ENCODE assay signal across 22 cellular contexts in the genomic region with DNA sequence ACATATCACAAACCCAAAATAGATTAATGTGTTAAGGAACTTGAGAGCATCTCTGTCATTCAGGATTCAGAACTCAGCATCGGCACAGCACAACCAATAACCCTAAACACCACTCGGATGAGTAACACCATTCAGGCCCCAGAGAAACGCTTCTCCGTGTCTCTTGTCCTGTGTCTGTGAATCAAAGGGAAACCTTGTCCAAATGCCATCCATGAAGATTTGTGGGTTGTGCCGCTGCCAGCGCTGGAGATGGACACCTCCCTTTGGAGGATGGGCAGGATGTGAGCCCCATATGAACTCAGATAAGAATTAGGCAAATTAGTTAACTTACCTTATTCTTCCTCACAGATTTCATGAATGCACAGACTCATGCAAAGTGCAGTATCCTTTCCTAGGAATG. TPM values are rescaled to one million over a fixed set of nuclear protein-coding genes. Genes with fewer than 3 reads are reported as not detected.
DNase-seq lines count a peak whose midpoint lies in the region; ATAC-seq and TF ChIP-seq lines count a peak whose summit lies in the region.
"Had no signal": no experiment of that assay in that cellular context is flagged by ENCODE, and none has a peak within 500 bp of the region (broad histone marks: within the 10 kb centered on the region; RNA-seq: fewer than 3 reads in every experiment).

No MANE protein-coding gene starts in this region.

- dilution Hi-C loops in mammary epithelial cell (cut with HindIII; ENCODE audit: low sequenced_read_pairs), result no loop called here

- no peak overlapping the region for H2AFZ ChIP-seq in mammary epithelial cell (ENCODE audit: low read depth, low read length)
- H2AFZ ChIP-seq: GM23338 had no signal

- no peak overlapping the region for H3K27ac Mint-ChIP-seq in MCF 10A (ENCODE audit: low read depth, unreplicated experiment)
- H3K27ac Mint-ChIP-seq in chondrocyte (ENCODE audit: unreplicated experiment), result peak overlapping the region; percentile 54
- H3K27ac Mint-ChIP-seq in osteocyte (ENCODE audit: unreplicated experiment), result peak overlapping the region; percentile 50
- no peak overlapping the region for H3K27ac Mint-ChIP-seq in natural killer cell treated with Interleukin-12 subunit alpha and Interleukin-12 subunit beta and Interleukin-15 and Interleukin-18, amount 100 ng/mL, for 72 hours
- H3K27ac Mint-ChIP-seq: GM23338 had no signal

- H3K9me3 ChIP-seq in mammary epithelial cell (replicated peaks; ENCODE audit: insufficient read depth, low read length), result no peaks in the 10 kb centered on the region
- H3K9me3 ChIP-seq in BE2C, result no peaks in the 10 kb centered on the region
- H3K9me3 ChIP-seq in esophagus squamous epithelium, result no peaks in the 10 kb centered on the region
- H3K9me3 ChIP-seq: HAP-1, Peyer's patch had no signal

- H3K27ac ChIP-seq in mammary epithelial cell (ENCODE audit: insufficient read depth, low read depth, low read length) (no peak overlapping the region), esophagus squamous epithelium (no peak overlapping the region)
- H3K27ac ChIP-seq: C4-2B, Peyer's patch had no signal

- H3K4me1 ChIP-seq in mammary epithelial cell (ENCODE audit: insufficient read depth, low read length) (peaks cover 49% of the 10 kb centered on the region), BE2C (peaks cover 8% of the 10 kb centered on the region; the same call in 1 of the 2 replicates), esophagus squamous epithelium (peaks cover 0 to 27% (median 9%) of the 10 kb centered on the region in 3 donors)
- H3K4me1 ChIP-seq: HAP-1, Peyer's patch had no signal

- in situ Hi-C loops in mammary epithelial cell (cut with MboI; ENCODE audit: low sequenced_read_pairs in 2 of 2), result no loop called here

- H3K9me3 Mint-ChIP-seq in MCF 10A (ENCODE audit: unreplicated experiment) (no peaks in the 10 kb centered on the region), chondrocyte (ENCODE audit: low read depth) (peaks cover 4% of the 10 kb centered on the region), osteocyte (ENCODE audit: unreplicated experiment) (peaks cover 5% of the 10 kb centered on the region)
- no peaks in the 10 kb centered on the region for H3K9me3 Mint-ChIP-seq in natural killer cell treated with Interleukin-12 subunit alpha and Interleukin-12 subunit beta and Interleukin-15 and Interleukin-18, amount 100 ng/mL, for 72 hours
- H3K9me3 Mint-ChIP-seq: CD8-positive, alpha-beta memory T cell; GM23338 had no signal

- intact Hi-C loops in mammary epithelial cell (cut with micrococcal nuclease) (no loop called here), MCF 10A (cut with micrococcal nuclease) (no loop called here), esophagus squamous epithelium (cut with DNase I) (no loop called here)

- TF ChIP-seq CTCF in mammary epithelial cell (conservative IDR thresholded peaks at IDR 0.05 in 1 of 2, IDR thresholded peaks at IDR 0.05 in 1 of 2; ENCODE audit: extremely low read depth in 1 of 2, insufficient read depth in 1 of 2, low read depth in 1 of 2, low read length in 2 of 2) (no peak), MCF 10A (IDR thresholded peaks at IDR 0.05; ENCODE audit: unreplicated experiment) (no peak), chondrocyte (IDR thresholded peaks at IDR 0.05) (no peak), osteocyte (IDR thresholded peaks at IDR 0.05) (no peak), BE2C (IDR thresholded peaks at IDR 0.05; ENCODE audit: low read depth, low read length) (no peak), esophagus squamous epithelium (IDR thresholded peaks at IDR 0.05) (no peak)

- POLR2A ChIA-PET in MCF 10A (lab: Yijun Ruan, JAX), result no interaction called here

- no peaks in the 10 kb centered on the region for H3K36me3 Mint-ChIP-seq in MCF 10A (ENCODE audit: insufficient read depth, unreplicated experiment)
- H3K36me3 Mint-ChIP-seq in chondrocyte (ENCODE audit: low read depth), result no peaks in the 10 kb centered on the region
- H3K36me3 Mint-ChIP-seq in osteocyte (ENCODE audit: unreplicated experiment), result no peaks in the 10 kb centered on the region
- H3K36me3 Mint-ChIP-seq in natural killer cell treated with Interleukin-12 subunit alpha and Interleukin-12 subunit beta and Interleukin-15 and Interleukin-18, amount 100 ng/mL, for 72 hours, result no peaks in the 10 kb centered on the region
- H3K36me3 Mint-ChIP-seq: CD8-positive, alpha-beta memory T cell had no signal

- peak; percentile 36 for DNase-seq in mammary epithelial cell
- no peak for DNase-seq in MCF 10A (ENCODE audit: unreplicated experiment)
- no peak for DNase-seq in chondrocyte (ENCODE audit: low spot score)
- no peak for DNase-seq in osteocyte (ENCODE audit: extremely low spot score, unreplicated experiment)
- no peak for DNase-seq in BE2C
- no peak for DNase-seq in esophagus squamous epithelium (lab: John Stamatoyannopoulos, UW)
- DNase-seq in natural killer cell treated with Interleukin-12 subunit alpha and Interleukin-12 subunit beta and Interleukin-15 and Interleukin-18, amount 100 ng/mL, for 72 hours (ENCODE audit: low spot score), result no peak
- DNase-seq: 8988T; AML-193; CD8-positive, alpha-beta memory T cell; KBM-7; NCI-H1092 treated with DMSO at 0.1 percent for 48 hours; NCI-H2029 treated with DMSO at 0.1 percent for 48 hours; NCI-H2171; NCI-H345; NCI-H524; NCI-H774; Peyer's patch; Right ventricle myocardium superior had no signal

- H4K20me1 ChIP-seq in mammary epithelial cell (ENCODE audit: insufficient read depth, low read length), result no peaks in the 10 kb centered on the region

- peaks cover 19% of the 10 kb centered on the region for H3K4me1 Mint-ChIP-seq in MCF 10A (ENCODE audit: insufficient read depth, unreplicated experiment)
- peaks cover 64% of the 10 kb centered on the region for H3K4me1 Mint-ChIP-seq in chondrocyte (ENCODE audit: low read depth)
- peaks cover 64% of the 10 kb centered on the region for H3K4me1 Mint-ChIP-seq in osteocyte (ENCODE audit: unreplicated experiment)
- no peaks in the 10 kb centered on the region for H3K4me1 Mint-ChIP-seq in natural killer cell treated with Interleukin-12 subunit alpha and Interleukin-12 subunit beta and Interleukin-15 and Interleukin-18, amount 100 ng/mL, for 72 hours (ENCODE audit: low read depth in 2 of 2)
- H3K4me1 Mint-ChIP-seq: CD8-positive, alpha-beta memory T cell had no signal

- H3K27me3 Mint-ChIP-seq in MCF 10A (ENCODE audit: insufficient read depth, unreplicated experiment), result no peaks in the 10 kb centered on the region
- no peaks in the 10 kb centered on the region for H3K27me3 Mint-ChIP-seq in chondrocyte (ENCODE audit: low read depth)
- H3K27me3 Mint-ChIP-seq in osteocyte (ENCODE audit: unreplicated experiment), result no peaks in the 10 kb centered on the region
- peaks cover 2% of the 10 kb centered on the region in 2 donors for H3K27me3 Mint-ChIP-seq in natural killer cell treated with Interleukin-12 subunit alpha and Interleukin-12 subunit beta and Interleukin-15 and Interleukin-18, amount 100 ng/mL, for 72 hours

- CTCF ChIA-PET in mammary epithelial cell (lab: Charles Lee; ENCODE audit: low non-redundant PET), result no interaction called here
- CTCF ChIA-PET in MCF 10A (lab: Yijun Ruan, JAX), result interaction anchor here (1.9 kb wide), 1 partner anchor 27 kb away, joined by 5 read pairs; no protein-coding TSS in a partner anchor

- no TSS peak for BruUV-seq in mammary epithelial cell (replicated peaks; lab: Mats Ljungman, UMichigan)
- no TSS peak for BruUV-seq in MCF 10A (replicated peaks; lab: Mats Ljungman, UMichigan)

- no peak for TF ChIP-seq POLR2A in esophagus squamous epithelium (IDR thresholded peaks at IDR 0.05)

- no peak for ATAC-seq in natural killer cell treated with Interleukin-12 subunit alpha and Interleukin-12 subunit beta and Interleukin-15 and Interleukin-18, amount 100 ng/mL, for 72 hours
- ATAC-seq: GM23338 had no signal

- 68% methylated on average over 6 of the region's 6 CpGs for WGBS in mammary epithelial cell (ENCODE audit: low coverage, missing lambda C conversion rate)
- 52 to 83% methylated on average over 5 to 6 of the region's 6 CpGs for whole genome bisulfite sequencing in esophagus squamous epithelium, 2 donors

- H3K4me3 ChIP-seq in mammary epithelial cell (replicated peaks in 1 of 3; ENCODE audit: insufficient read depth in 1 of 3, low read depth in 2 of 3, low read length in 3 of 3) (no peak overlapping the region), BE2C (ENCODE audit: low read depth, low read length) (no peak overlapping the region), esophagus squamous epithelium (no peak overlapping the region)
- H3K4me3 ChIP-seq: GM23338, HAP-1, Peyer's patch had no signal

- no peaks in the 10 kb centered on the region for H3K36me3 ChIP-seq in mammary epithelial cell (ENCODE audit: insufficient read depth, low read length)
- no peaks in the 10 kb centered on the region for H3K36me3 ChIP-seq in BE2C
- no peaks in the 10 kb centered on the region for H3K36me3 ChIP-seq in esophagus squamous epithelium
- H3K36me3 ChIP-seq: HAP-1, Peyer's patch had no signal

- H3K4me3 Mint-ChIP-seq in MCF 10A (ENCODE audit: unreplicated experiment) (no peak overlapping the region), chondrocyte (ENCODE audit: unreplicated experiment) (no peak overlapping the region), osteocyte (ENCODE audit: unreplicated experiment) (no peak overlapping the region)
- H3K4me3 Mint-ChIP-seq in natural killer cell treated with Interleukin-12 subunit alpha and Interleukin-12 subunit beta and Interleukin-15 and Interleukin-18, amount 100 ng/mL, for 72 hours, result no peak overlapping the region
- H3K4me3 Mint-ChIP-seq: CD8-positive, alpha-beta memory T cell; GM23338 had no signal

- no peak overlapping the region for H3K4me2 ChIP-seq in mammary epithelial cell (ENCODE audit: insufficient read depth, low read depth, low read length)

- no peaks in the 10 kb centered on the region for H3K79me2 ChIP-seq in mammary epithelial cell (ENCODE audit: insufficient read depth, low read length)

- no peak overlapping the region for H3K9ac ChIP-seq in mammary epithelial cell (ENCODE audit: insufficient read depth, low read length)

- H3K27me3 ChIP-seq in mammary epithelial cell (ENCODE audit: insufficient read depth, low read length) (no peaks in the 10 kb centered on the region), BE2C (no peaks in the 10 kb centered on the region), esophagus squamous epithelium (no peaks in the 10 kb centered on the region)
- H3K27me3 ChIP-seq: Peyer's patch had no signal

RNA-seq across cellular contexts. Expression of gene TPM1, which starts 21.5 kb away (rescaled TPM):
- total RNA-seq in mammary epithelial cell (1,000 to 10,000 TPM in 1 of 2 donors, 100 to 1,000 TPM in 1; 463 to 1,538 TPM), MCF 10A (2022) (67.8 and 70.4 TPM in 2 replicates), chondrocyte (2,291 to 2,367 TPM (median 2,332 TPM) in 3 replicates), osteocyte (1,635 and 1,747 TPM in 2 replicates), esophagus squamous epithelium (100 to 1,000 TPM in 2 of 4 donors, 10 to 100 TPM in 2; 44.3 to 680 (median 138) TPM)
- polyA plus RNA-seq in mammary epithelial cell, result 241 TPM
- polyA minus RNA-seq in mammary epithelial cell, result 182 TPM
- polyA plus RNA-seq in BE2C (2012; ENCODE audit: insufficient read depth, insufficient read length, low read depth), result 148 TPM
- total RNA-seq in natural killer cell treated with Interleukin-12 subunit alpha and Interleukin-12 subunit beta and Interleukin-15 and Interleukin-18, amount 100 ng/mL, for 72 hours, result 10 to 100 TPM in 1 of 2 donors, 1 to 10 TPM in 1; 7.0 to 12.1 TPM

Comparison
In these comparisons a context has a peak if more than half of its experiments do, and no peak if none do; other contexts are left out.
1. H3K27ac Mint-ChIP-seq: peak in chondrocyte (single experiment) and osteocyte (single experiment); none in MCF 10A (single experiment) and natural killer cell treated with Interleukin-12 subunit alpha and Interleukin-12 subunit beta and Interleukin-15 and Interleukin-18, amount 100 ng/mL, for 72 hours (0 of 2).